Comparison of ENCODE assay signal across 10 cellular contexts in the genomic region with DNA sequence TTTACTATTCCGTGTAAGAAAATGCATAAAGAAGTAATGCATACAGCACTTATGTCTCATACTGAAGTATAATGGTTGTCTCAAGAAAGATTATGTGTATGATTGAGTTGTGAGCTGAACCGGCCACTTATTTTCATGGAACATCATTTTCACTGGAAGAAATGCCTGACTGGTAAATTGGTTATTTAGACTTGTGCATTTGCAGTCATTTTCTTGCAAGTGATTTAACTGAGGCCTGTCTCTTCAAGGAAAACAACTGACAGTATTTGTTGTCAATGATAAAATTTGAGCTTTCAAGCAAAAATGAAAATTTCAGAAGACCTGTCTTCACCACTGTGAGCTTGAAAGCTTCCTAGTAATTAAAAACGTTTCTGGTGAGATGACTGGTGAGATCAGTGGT.
"Had no signal": no experiment of that assay in that cellular context is flagged by ENCODE, and none has a peak within 500 bp of the region (broad histone marks: within the 10 kb centered on the region; RNA-seq: fewer than 3 reads in every experiment).

No MANE protein-coding gene starts in this region.

- H3K4me1 ChIP-seq: HAP-1 had no signal

- H3K4me2 ChIP-seq: GM23338 had no signal

- H3K9ac ChIP-seq: GM23248 had no signal

- H3K9me3 Mint-ChIP-seq: GM23338, HFFc6 had no signal

- H3K27ac Mint-ChIP-seq: GM23338, H9, HFFc6 had no signal

- H3K36me3 ChIP-seq: HAP-1 had no signal

- H3K4me3 ChIP-seq: GM23248, GM23338, HAP-1 had no signal

- H3K9me3 ChIP-seq: HAP-1 had no signal

- H2AFZ ChIP-seq: GM23248, GM23338 had no signal

- FAIRE-seq: H1, H54 had no signal

- H3K4me3 Mint-ChIP-seq: GM23338, H9, HFFc6 had no signal

- DNase-seq: GM23248, GOT3, H7, H9, HCEC 1CT, HFFc6 had no signal

- H3K27ac ChIP-seq: GM23248 had no signal
